Comparison of ENCODE assay signal across 7 cellular contexts in the genomic region with DNA sequence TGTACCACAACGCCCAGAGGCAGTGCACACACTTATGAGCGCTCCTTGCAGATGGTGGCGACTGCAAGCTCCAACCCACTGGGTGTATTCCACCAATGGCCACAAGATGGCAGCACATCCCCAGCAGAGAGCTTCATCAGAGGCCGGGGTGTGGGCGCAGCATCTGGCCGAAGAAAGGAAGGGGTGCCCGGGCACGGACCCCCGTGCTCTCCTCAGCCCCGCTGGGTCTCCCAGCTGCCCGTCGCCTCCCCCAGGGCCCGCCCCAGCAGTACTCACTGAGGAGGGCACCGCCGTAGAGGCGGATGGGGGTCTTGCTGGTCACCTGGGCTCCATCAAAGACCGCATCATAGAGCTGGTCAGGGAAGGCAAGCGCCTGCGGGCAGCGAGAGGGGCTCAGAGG. TPM values are rescaled to one million over a fixed set of nuclear protein-coding genes. Genes with fewer than 3 reads are reported as not detected.
A peak's percentile ranks its signal among the peaks of the same experiment; 100 is the strongest.
DNase-seq lines count a peak whose midpoint lies in the region; ATAC-seq and TF ChIP-seq lines count a peak whose summit lies in the region.

No MANE protein-coding gene starts in this region.

- no peak overlapping the region for H3K4me3 ChIP-seq in GM12875 (ENCODE audit: low read depth, low read length)

- peak; percentile 71 for ATAC-seq in HG03135 (IDR thresholded peaks at IDR 0.05; ENCODE audit: unreplicated experiment)

- no peak overlapping the region for H3K4me3 Mint-ChIP-seq in mesothelial cell of epicardium

- no peak overlapping the region for H3K27ac Mint-ChIP-seq in mesothelial cell of epicardium

- H3K27me3 Mint-ChIP-seq in mesothelial cell of epicardium (ENCODE audit: low read depth), result no peaks in the 10 kb centered on the region

- peak; percentile 91 for TF ChIP-seq CTCF in GM12875 (IDR thresholded peaks at IDR 0.05; ENCODE audit: borderline replicate concordance, insufficient read depth, low read depth, low read length)
- peak; percentile 80 for TF ChIP-seq CTCF in mesothelial cell of epicardium (IDR thresholded peaks at IDR 0.05; ENCODE audit: unreplicated experiment)

- DNase-seq in NCI-H748 (lab: John Stamatoyannopoulos, UW; ENCODE audit: unreplicated experiment) (peak; percentile 75), mesothelial cell of epicardium (ENCODE audit: low spot score in 2 of 2, unreplicated experiment in 2 of 2) (peak in 1 of 2 experiments; percentile 84)
- DNase-seq in activated CD4-positive, alpha-beta T cell treated with anti-CD3 and anti-CD28 coated beads, Interleukin-2, amount 50 U/mL, for 48 hours, result peak; percentile 86 to 91
- peak; percentile 72 for DNase-seq in effector CD8-positive, alpha-beta T cell (lab: John Stamatoyannopoulos, UW)
- peak; percentile 73 to 75 for DNase-seq in stimulated activated CD8-positive, alpha-beta memory T cell treated with anti-CD3 and anti-CD28 coated beads, Interleukin-4, amount 100 ng/mL, for 1 hour (ENCODE audit: low read depth in 2 of 2, low spot score in 1 of 2)

- H3K36me3 Mint-ChIP-seq in mesothelial cell of epicardium, result peaks cover 5% of the 10 kb centered on the region

- no peaks in the 10 kb centered on the region for H3K4me1 Mint-ChIP-seq in mesothelial cell of epicardium

- no peaks in the 10 kb centered on the region for H3K9me3 Mint-ChIP-seq in mesothelial cell of epicardium

RNA-seq across cellular contexts. Expression of gene TP53I11, which starts 14.2 kb away (rescaled TPM):
- 71.0 to 81.0 TPM (median 73.1 TPM) in 3 replicates for total RNA-seq in mesothelial cell of epicardium
